ENCODE assay signal across 27 cellular contexts in the genomic region with DNA sequence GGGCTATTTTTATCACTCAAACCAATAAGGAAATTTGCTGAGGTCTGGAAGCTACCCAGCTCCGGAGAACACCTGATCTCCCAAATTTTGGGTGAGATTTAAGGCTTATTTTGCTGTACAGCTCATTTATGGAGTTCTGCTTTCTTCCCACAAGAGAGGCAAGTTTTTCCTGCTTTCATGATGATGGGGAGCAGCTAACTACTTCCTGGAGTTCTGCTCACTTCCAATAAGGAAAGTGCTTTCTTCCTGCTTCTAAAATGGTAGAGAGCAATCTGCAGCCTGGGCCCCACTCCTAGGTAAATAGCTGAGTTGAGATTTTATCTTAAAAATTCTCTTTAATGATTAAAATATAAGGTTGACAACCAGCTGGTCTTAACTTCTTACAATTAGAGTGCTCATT.
"Had no signal": no experiment of that assay in that cellular context is flagged by ENCODE, and none has a peak within 500 bp of the region (broad histone marks: within the 10 kb centered on the region; RNA-seq: fewer than 3 reads in every experiment).

No MANE protein-coding gene starts in this region.

- H3K4me1 ChIP-seq: colonic mucosa, esophagus squamous epithelium, gastrocnemius medialis, heart right ventricle, left lung, lower lobe of right lung had no signal

- DNase-seq: colonic mucosa; cortex of kidney; effector CD8-positive, alpha-beta T cell; effector memory CD8-positive, alpha-beta T cell; endodermal cell; erythroblast; esophagus squamous epithelium; foreskin fibroblast; foreskin melanocyte; gastrocnemius medialis; glutamatergic neuron; head of caudate nucleus; heart right ventricle; hippocampal formation; immature natural killer cell; islet precursor cell; kidney; kidney glomerular epithelial cell; left lung; left ventricle myocardium superior; lower lobe of right lung; mesenchymal stem cell; naive thymus-derived CD4-positive, alpha-beta T cell had no signal

- H3K27me3 Mint-ChIP-seq: effector memory CD8-positive, alpha-beta T cell; naive thymus-derived CD4-positive, alpha-beta T cell had no signal

- H3K27ac Mint-ChIP-seq: dendritic cell treated with granulocyte-macrophage colony-stimulating factor and Interleukin-4, amounts not matched to agents 40 ng/mL and 50 ng/mL, for 4 days; effector memory CD8-positive, alpha-beta T cell; endodermal cell; immature natural killer cell; mesothelial cell of epicardium; naive thymus-derived CD4-positive, alpha-beta T cell had no signal

- H3K36me3 Mint-ChIP-seq: immature natural killer cell; mesothelial cell of epicardium; naive thymus-derived CD4-positive, alpha-beta T cell had no signal

- H3K9me3 ChIP-seq: colonic mucosa, esophagus squamous epithelium, gastrocnemius medialis, heart right ventricle, left lung, lower lobe of right lung had no signal

- ATAC-seq: effector memory CD8-positive, alpha-beta T cell; esophagus mucosa; gastrocnemius medialis; heart right ventricle; left lung; left ventricle myocardium superior; lower lobe of right lung; naive thymus-derived CD4-positive, alpha-beta T cell had no signal

- H3K27me3 ChIP-seq: colonic mucosa, esophagus squamous epithelium, gastrocnemius medialis, left lung had no signal

- H3K36me3 ChIP-seq: colonic mucosa, esophagus squamous epithelium, gastrocnemius medialis, heart right ventricle, left lung, lower lobe of right lung had no signal

- H3K27ac ChIP-seq: colonic mucosa, epithelial cell of prostate, esophagus squamous epithelium, gastrocnemius medialis, heart right ventricle, left lung, lower lobe of right lung had no signal

- H3K4me3 ChIP-seq: colonic mucosa, esophagus squamous epithelium, gastrocnemius medialis, heart right ventricle, left lung, lower lobe of right lung had no signal

- H3K4me1 Mint-ChIP-seq: immature natural killer cell; naive thymus-derived CD4-positive, alpha-beta T cell had no signal

- H3K4me3 Mint-ChIP-seq: dendritic cell treated with granulocyte-macrophage colony-stimulating factor and Interleukin-4, amounts not matched to agents 40 ng/mL and 50 ng/mL, for 4 days; effector memory CD8-positive, alpha-beta T cell; endodermal cell; immature natural killer cell; mesothelial cell of epicardium; naive thymus-derived CD4-positive, alpha-beta T cell had no signal
